In the genomic region with DNA sequence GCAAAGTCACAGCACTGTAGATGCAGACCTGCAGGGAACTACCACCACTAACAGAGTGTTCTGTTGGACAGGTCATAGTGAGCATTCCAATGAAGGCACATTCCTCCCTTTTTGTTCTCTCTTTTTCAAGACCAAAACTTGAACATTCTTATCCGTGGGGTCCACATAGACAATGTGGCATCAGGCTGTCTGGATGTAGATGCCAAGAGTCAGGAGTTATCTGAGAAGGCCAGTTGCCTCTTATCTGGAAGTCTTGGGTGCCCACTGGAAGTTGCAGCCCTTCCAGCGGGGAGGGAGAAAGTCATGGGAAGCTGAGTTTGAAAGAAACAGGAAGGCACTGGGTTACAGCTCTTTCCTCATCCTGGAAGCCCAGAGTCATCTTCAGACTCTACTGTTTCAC, we compare ENCODE assay signal across 1 cellular context.
TF ChIP-seq lines count a peak whose summit lies in the region.

No MANE protein-coding gene starts in this region.

TF ChIP-seq in K562, 482 proteins besides CTCF, POLR2A, EP300 and RAD21 (continued from another document and continues in another):
- TF ChIP-seq, protein P1, sequence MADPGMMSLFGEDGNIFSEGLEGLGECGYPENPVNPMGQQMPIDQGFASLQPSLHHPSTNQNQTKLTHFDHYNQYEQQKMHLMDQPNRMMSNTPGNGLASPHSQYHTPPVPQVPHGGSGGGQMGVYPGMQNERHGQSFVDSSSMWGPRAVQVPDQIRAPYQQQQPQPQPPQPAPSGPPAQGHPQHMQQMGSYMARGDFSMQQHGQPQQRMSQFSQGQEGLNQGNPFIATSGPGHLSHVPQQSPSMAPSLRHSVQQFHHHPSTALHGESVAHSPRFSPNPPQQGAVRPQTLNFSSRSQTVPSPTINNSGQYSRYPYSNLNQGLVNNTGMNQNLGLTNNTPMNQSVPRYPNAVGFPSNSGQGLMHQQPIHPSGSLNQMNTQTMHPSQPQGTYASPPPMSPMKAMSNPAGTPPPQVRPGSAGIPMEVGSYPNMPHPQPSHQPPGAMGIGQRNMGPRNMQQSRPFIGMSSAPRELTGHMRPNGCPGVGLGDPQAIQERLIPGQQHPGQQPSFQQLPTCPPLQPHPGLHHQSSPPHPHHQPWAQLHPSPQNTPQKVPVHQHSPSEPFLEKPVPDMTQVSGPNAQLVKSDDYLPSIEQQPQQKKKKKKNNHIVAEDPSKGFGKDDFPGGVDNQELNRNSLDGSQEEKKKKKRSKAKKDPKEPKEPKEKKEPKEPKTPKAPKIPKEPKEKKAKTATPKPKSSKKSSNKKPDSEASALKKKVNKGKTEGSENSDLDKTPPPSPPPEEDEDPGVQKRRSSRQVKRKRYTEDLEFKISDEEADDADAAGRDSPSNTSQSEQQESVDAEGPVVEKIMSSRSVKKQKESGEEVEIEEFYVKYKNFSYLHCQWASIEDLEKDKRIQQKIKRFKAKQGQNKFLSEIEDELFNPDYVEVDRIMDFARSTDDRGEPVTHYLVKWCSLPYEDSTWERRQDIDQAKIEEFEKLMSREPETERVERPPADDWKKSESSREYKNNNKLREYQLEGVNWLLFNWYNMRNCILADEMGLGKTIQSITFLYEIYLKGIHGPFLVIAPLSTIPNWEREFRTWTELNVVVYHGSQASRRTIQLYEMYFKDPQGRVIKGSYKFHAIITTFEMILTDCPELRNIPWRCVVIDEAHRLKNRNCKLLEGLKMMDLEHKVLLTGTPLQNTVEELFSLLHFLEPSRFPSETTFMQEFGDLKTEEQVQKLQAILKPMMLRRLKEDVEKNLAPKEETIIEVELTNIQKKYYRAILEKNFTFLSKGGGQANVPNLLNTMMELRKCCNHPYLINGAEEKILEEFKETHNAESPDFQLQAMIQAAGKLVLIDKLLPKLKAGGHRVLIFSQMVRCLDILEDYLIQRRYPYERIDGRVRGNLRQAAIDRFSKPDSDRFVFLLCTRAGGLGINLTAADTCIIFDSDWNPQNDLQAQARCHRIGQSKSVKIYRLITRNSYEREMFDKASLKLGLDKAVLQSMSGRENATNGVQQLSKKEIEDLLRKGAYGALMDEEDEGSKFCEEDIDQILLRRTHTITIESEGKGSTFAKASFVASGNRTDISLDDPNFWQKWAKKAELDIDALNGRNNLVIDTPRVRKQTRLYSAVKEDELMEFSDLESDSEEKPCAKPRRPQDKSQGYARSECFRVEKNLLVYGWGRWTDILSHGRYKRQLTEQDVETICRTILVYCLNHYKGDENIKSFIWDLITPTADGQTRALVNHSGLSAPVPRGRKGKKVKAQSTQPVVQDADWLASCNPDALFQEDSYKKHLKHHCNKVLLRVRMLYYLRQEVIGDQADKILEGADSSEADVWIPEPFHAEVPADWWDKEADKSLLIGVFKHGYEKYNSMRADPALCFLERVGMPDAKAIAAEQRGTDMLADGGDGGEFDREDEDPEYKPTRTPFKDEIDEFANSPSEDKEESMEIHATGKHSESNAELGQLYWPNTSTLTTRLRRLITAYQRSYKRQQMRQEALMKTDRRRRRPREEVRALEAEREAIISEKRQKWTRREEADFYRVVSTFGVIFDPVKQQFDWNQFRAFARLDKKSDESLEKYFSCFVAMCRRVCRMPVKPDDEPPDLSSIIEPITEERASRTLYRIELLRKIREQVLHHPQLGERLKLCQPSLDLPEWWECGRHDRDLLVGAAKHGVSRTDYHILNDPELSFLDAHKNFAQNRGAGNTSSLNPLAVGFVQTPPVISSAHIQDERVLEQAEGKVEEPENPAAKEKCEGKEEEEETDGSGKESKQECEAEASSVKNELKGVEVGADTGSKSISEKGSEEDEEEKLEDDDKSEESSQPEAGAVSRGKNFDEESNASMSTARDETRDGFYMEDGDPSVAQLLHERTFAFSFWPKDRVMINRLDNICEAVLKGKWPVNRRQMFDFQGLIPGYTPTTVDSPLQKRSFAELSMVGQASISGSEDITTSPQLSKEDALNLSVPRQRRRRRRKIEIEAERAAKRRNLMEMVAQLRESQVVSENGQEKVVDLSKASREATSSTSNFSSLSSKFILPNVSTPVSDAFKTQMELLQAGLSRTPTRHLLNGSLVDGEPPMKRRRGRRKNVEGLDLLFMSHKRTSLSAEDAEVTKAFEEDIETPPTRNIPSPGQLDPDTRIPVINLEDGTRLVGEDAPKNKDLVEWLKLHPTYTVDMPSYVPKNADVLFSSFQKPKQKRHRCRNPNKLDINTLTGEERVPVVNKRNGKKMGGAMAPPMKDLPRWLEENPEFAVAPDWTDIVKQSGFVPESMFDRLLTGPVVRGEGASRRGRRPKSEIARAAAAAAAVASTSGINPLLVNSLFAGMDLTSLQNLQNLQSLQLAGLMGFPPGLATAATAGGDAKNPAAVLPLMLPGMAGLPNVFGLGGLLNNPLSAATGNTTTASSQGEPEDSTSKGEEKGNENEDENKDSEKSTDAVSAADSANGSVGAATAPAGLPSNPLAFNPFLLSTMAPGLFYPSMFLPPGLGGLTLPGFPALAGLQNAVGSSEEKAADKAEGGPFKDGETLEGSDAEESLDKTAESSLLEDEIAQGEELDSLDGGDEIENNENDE (IDR thresholded peaks at IDR 0.05; ENCODE audit: low read depth, low read length) = no peak
- TF ChIP-seq POLR3G (IDR thresholded peaks at IDR 0.05; ENCODE audit: extremely low read depth, insufficient read length, insufficient replicate concordance) (no peak), STAG1 (CRISPR knock-in tag; IDR thresholded peaks at IDR 0.05; ENCODE audit: borderline replicate concordance) (no peak), ZNF408 (CRISPR knock-in tag; IDR thresholded peaks at IDR 0.05; ENCODE audit: low read depth) (no peak), TEAD2 (tag; IDR thresholded peaks at IDR 0.05) (no peak), ZNF232 (CRISPR knock-in tag; IDR thresholded peaks at IDR 0.05) (no peak), LCOR (CRISPR knock-in tag; IDR thresholded peaks at IDR 0.05) (no peak), RFX1 (IDR thresholded peaks at IDR 0.05) (no peak), NFIX (CRISPR knock-in tag; IDR thresholded peaks at IDR 0.05; ENCODE audit: low read depth) (no peak), ZNF224 (CRISPR knock-in tag; IDR thresholded peaks at IDR 0.05) (no peak), SMAD4 (CRISPR knock-in tag; conservative IDR thresholded peaks at IDR 0.05) (no peak), TAF1 (IDR thresholded peaks at IDR 0.05; ENCODE audit: control insufficient read depth, extremely low read depth, insufficient read depth, low read length, severe bottlenecking) (no peak), MTA3 (IDR thresholded peaks at IDR 0.05; ENCODE audit: borderline replicate concordance) (no peak), SMARCA5 (IDR thresholded peaks at IDR 0.05) (no peak), ARID1B (IDR thresholded peaks at IDR 0.05) (peak; percentile 61; the same call in 1 of the 2 replicates), BRD9 (IDR thresholded peaks at IDR 0.05; ENCODE audit: low read depth, partially characterized antibody) (no peak), FUS (optimal IDR thresholded peaks at IDR 0.05; ENCODE audit: low read depth, low read length) (no peak), NCOR1 (IDR thresholded peaks at IDR 0.05) (peak; percentile 61), ZNF212 (CRISPR knock-in tag; IDR thresholded peaks at IDR 0.05) (no peak), IFI16 (CRISPR knock-in tag; IDR thresholded peaks at IDR 0.05) (no peak), CBX3 (IDR thresholded peaks at IDR 0.05; ENCODE audit: borderline replicate concordance in 1 of 2, low read length in 2 of 2) (no peak), ZC3H4 (CRISPR knock-in tag; IDR thresholded peaks at IDR 0.05; ENCODE audit: borderline replicate concordance) (no peak), TAL1 (IDR thresholded peaks at IDR 0.05) (peak; percentile 62), SRSF7 (optimal IDR thresholded peaks at IDR 0.05; ENCODE audit: low read depth, low read length) (no peak), ZNF57 (CRISPR knock-in tag; IDR thresholded peaks at IDR 0.05) (no peak), ZC3H11A (IDR thresholded peaks at IDR 0.05; ENCODE audit: low read depth, low read length) (no peak), ZNF445 (CRISPR knock-in tag; IDR thresholded peaks at IDR 0.05; ENCODE audit: low read depth) (no peak), ZBTB17 (CRISPR knock-in tag; IDR thresholded peaks at IDR 0.05) (no peak), KHSRP (IDR thresholded peaks at IDR 0.05) (no peak)
- TF ChIP-seq, protein P2, sequence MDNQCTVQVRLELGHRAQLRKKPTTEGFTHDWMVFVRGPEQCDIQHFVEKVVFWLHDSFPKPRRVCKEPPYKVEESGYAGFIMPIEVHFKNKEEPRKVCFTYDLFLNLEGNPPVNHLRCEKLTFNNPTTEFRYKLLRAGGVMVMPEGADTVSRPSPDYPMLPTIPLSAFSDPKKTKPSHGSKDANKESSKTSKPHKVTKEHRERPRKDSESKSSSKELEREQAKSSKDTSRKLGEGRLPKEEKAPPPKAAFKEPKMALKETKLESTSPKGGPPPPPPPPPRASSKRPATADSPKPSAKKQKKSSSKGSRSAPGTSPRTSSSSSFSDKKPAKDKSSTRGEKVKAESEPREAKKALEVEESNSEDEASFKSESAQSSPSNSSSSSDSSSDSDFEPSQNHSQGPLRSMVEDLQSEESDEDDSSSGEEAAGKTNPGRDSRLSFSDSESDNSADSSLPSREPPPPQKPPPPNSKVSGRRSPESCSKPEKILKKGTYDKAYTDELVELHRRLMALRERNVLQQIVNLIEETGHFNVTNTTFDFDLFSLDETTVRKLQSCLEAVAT (IDR thresholded peaks at IDR 0.05) = no peak
- TF ChIP-seq, protein P3, sequence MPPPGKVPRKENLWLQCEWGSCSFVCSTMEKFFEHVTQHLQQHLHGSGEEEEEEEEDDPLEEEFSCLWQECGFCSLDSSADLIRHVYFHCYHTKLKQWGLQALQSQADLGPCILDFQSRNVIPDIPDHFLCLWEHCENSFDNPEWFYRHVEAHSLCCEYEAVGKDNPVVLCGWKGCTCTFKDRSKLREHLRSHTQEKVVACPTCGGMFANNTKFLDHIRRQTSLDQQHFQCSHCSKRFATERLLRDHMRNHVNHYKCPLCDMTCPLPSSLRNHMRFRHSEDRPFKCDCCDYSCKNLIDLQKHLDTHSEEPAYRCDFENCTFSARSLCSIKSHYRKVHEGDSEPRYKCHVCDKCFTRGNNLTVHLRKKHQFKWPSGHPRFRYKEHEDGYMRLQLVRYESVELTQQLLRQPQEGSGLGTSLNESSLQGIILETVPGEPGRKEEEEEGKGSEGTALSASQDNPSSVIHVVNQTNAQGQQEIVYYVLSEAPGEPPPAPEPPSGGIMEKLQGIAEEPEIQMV (tag; conservative IDR thresholded peaks at IDR 0.05; ENCODE audit: low read depth) = no peak
- TF ChIP-seq, protein P4, sequence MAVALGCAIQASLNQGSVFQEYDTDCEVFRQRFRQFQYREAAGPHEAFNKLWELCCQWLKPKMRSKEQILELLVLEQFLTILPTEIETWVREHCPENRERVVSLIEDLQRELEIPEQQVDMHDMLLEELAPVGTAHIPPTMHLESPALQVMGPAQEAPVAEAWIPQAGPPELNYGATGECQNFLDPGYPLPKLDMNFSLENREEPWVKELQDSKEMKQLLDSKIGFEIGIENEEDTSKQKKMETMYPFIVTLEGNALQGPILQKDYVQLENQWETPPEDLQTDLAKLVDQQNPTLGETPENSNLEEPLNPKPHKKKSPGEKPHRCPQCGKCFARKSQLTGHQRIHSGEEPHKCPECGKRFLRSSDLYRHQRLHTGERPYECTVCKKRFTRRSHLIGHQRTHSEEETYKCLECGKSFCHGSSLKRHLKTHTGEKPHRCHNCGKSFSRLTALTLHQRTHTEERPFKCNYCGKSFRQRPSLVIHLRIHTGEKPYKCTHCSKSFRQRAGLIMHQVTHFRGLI (CRISPR knock-in tag; IDR thresholded peaks at IDR 0.05) = no peak
- TF ChIP-seq, protein P5, sequence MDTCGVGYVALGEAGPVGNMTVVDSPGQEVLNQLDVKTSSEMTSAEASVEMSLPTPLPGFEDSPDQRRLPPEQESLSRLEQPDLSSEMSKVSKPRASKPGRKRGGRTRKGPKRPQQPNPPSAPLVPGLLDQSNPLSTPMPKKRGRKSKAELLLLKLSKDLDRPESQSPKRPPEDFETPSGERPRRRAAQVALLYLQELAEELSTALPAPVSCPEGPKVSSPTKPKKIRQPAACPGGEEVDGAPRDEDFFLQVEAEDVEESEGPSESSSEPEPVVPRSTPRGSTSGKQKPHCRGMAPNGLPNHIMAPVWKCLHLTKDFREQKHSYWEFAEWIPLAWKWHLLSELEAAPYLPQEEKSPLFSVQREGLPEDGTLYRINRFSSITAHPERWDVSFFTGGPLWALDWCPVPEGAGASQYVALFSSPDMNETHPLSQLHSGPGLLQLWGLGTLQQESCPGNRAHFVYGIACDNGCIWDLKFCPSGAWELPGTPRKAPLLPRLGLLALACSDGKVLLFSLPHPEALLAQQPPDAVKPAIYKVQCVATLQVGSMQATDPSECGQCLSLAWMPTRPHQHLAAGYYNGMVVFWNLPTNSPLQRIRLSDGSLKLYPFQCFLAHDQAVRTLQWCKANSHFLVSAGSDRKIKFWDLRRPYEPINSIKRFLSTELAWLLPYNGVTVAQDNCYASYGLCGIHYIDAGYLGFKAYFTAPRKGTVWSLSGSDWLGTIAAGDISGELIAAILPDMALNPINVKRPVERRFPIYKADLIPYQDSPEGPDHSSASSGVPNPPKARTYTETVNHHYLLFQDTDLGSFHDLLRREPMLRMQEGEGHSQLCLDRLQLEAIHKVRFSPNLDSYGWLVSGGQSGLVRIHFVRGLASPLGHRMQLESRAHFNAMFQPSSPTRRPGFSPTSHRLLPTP (IDR thresholded peaks at IDR 0.05; ENCODE audit: borderline replicate concordance, extremely low read depth, insufficient read length) = no peak
- TF ChIP-seq, protein P6, sequence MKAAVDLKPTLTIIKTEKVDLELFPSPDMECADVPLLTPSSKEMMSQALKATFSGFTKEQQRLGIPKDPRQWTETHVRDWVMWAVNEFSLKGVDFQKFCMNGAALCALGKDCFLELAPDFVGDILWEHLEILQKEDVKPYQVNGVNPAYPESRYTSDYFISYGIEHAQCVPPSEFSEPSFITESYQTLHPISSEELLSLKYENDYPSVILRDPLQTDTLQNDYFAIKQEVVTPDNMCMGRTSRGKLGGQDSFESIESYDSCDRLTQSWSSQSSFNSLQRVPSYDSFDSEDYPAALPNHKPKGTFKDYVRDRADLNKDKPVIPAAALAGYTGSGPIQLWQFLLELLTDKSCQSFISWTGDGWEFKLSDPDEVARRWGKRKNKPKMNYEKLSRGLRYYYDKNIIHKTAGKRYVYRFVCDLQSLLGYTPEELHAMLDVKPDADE (conservative IDR thresholded peaks at IDR 0.05; ENCODE audit: control insufficient read depth, low read depth, low read length) = no peak
- TF ChIP-seq, protein P7, sequence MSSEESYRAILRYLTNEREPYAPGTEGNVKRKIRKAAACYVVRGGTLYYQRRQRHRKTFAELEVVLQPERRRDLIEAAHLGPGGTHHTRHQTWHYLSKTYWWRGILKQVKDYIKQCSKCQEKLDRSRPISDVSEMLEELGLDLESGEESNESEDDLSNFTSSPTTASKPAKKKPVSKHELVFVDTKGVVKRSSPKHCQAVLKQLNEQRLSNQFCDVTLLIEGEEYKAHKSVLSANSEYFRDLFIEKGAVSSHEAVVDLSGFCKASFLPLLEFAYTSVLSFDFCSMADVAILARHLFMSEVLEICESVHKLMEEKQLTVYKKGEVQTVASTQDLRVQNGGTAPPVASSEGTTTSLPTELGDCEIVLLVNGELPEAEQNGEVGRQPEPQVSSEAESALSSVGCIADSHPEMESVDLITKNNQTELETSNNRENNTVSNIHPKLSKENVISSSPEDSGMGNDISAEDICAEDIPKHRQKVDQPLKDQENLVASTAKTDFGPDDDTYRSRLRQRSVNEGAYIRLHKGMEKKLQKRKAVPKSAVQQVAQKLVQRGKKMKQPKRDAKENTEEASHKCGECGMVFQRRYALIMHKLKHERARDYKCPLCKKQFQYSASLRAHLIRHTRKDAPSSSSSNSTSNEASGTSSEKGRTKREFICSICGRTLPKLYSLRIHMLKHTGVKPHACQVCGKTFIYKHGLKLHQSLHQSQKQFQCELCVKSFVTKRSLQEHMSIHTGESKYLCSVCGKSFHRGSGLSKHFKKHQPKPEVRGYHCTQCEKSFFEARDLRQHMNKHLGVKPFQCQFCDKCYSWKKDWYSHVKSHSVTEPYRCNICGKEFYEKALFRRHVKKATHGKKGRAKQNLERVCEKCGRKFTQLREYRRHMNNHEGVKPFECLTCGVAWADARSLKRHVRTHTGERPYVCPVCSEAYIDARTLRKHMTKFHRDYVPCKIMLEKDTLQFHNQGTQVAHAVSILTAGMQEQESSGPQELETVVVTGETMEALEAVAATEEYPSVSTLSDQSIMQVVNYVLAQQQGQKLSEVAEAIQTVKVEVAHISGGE (CRISPR knock-in tag; IDR thresholded peaks at IDR 0.05) = peak in 1 of 3 experiments; percentile 40; a peak in 1 of 6 replicates
